20 cellular contexts compared by ENCODE assay signal in genomic region chr6:27255866-27256265, GRCh38. TPM values are rescaled to one million over a fixed set of nuclear protein-coding genes. Genes with fewer than 3 reads are reported as not detected.
DNase-seq lines count a peak whose midpoint lies in the region; ATAC-seq and TF ChIP-seq lines count a peak whose summit lies in the region.
"Had no signal": no experiment of that assay in that cellular context is flagged by ENCODE, and none has a peak within 500 bp of the region (broad histone marks: within the 10 kb centered on the region; RNA-seq: fewer than 3 reads in every experiment).

No MANE protein-coding gene starts in this region.

- H3K79me2 ChIP-seq in OCI-LY7 (ENCODE audit: insufficient read depth, low read depth, low read length): no peaks in the 10 kb centered on the region

- H3K27me3 Mint-ChIP-seq in Calu3 (ENCODE audit: unreplicated experiment) (no peaks in the 10 kb centered on the region), chondrocyte (ENCODE audit: low read depth) (peaks cover 49% of the 10 kb centered on the region), neural crest cell (ENCODE audit: low read depth) (peaks cover 98% of the 10 kb centered on the region)

- intact Hi-C loops in Calu3 (cut with micrococcal nuclease; ENCODE audit: unreplicated experiment): no loop called here
- intact Hi-C loops in OCI-LY7 (cut with micrococcal nuclease; ENCODE audit: unreplicated experiment): no loop called here
- intact Hi-C loops in aorta (cut with DNase I): no loop called here

- TF ChIP-seq CTCF in Calu3 (IDR thresholded peaks at IDR 0.05; ENCODE audit: unreplicated experiment): no peak
- no peak for TF ChIP-seq CTCF in OCI-LY7 (conservative IDR thresholded peaks at IDR 0.05; ENCODE audit: low read length)
- no peak for TF ChIP-seq CTCF in chondrocyte (IDR thresholded peaks at IDR 0.05)
- no peak for TF ChIP-seq CTCF in neural crest cell (conservative IDR thresholded peaks at IDR 0.05)

- H3K4me3 ChIP-seq in OCI-LY7 (ENCODE audit: low read depth, low read length, poor library complexity, severe bottlenecking) (no peak overlapping the region), aorta (ENCODE audit: low read length in 2 of 2) (no peak overlapping the region)
- H3K4me3 ChIP-seq: A549, GM12878, GM23248 had no signal

- H3K27ac ChIP-seq in OCI-LY7 (ENCODE audit: low read depth, low read length, poor library complexity, severe bottlenecking): no peak overlapping the region
- H3K27ac ChIP-seq in aorta (ENCODE audit: low read depth in 1 of 2, low read length in 2 of 2): no peak overlapping the region
- H3K27ac ChIP-seq: A549, GM23248 had no signal

- no peaks in the 10 kb centered on the region for H3K9me3 Mint-ChIP-seq in Calu3 (ENCODE audit: low read depth, unreplicated experiment)
- H3K9me3 Mint-ChIP-seq in chondrocyte (ENCODE audit: low read depth): no peaks in the 10 kb centered on the region
- no peaks in the 10 kb centered on the region for H3K9me3 Mint-ChIP-seq in neural crest cell

- ATAC-seq in aorta (ENCODE audit: low FRiP score): no peak
- ATAC-seq: A549, GM12878 had no signal

- H3K4me1 ChIP-seq in OCI-LY7 (ENCODE audit: insufficient read depth, low read length, poor library complexity, severe bottlenecking): peaks cover 8% of the 10 kb centered on the region
- no peaks in the 10 kb centered on the region for H3K4me1 ChIP-seq in aorta (ENCODE audit: control insufficient read depth in 1 of 2, insufficient read depth in 2 of 2, low read length in 2 of 2)
- H3K4me1 ChIP-seq: A549 had no signal

- WGBS in aorta, 2 donors: 47 to 59% methylated on average over 1 of the region's 1 CpG

- no TSS peak for BruUV-seq in Calu3 (replicated peaks; lab: Mats Ljungman, UMichigan)
- TSS peak; percentile 63 for BruUV-seq in OCI-LY7 (replicated peaks; lab: Mats Ljungman, UMichigan)

- H3K9me2 ChIP-seq in OCI-LY7 (ENCODE audit: insufficient read depth, low read length): no peaks in the 10 kb centered on the region

- CTCF ChIA-PET in Calu3 (lab: Charles Lee) (no interaction called here), OCI-LY7 (lab: Charles Lee; ENCODE audit: unreplicated experiment) (no interaction called here)

- H3K27ac Mint-ChIP-seq in Calu3 (ENCODE audit: unreplicated experiment) (peak overlapping the region; percentile 0), chondrocyte (ENCODE audit: unreplicated experiment) (peak overlapping the region; percentile 6), neural crest cell (ENCODE audit: unreplicated experiment) (no peak overlapping the region)
- H3K27ac Mint-ChIP-seq: CD4-positive, alpha-beta memory T cell had no signal

- H3K36me3 ChIP-seq in OCI-LY7 (ENCODE audit: insufficient read depth, low read length) (no peaks in the 10 kb centered on the region), aorta (ENCODE audit: control insufficient read depth in 1 of 2, insufficient read depth in 2 of 2, low read length in 1 of 2) (no peaks in the 10 kb centered on the region)

- H3K36me3 Mint-ChIP-seq in Calu3 (ENCODE audit: insufficient read depth, unreplicated experiment) (peaks cover 18% of the 10 kb centered on the region), chondrocyte (ENCODE audit: low read depth) (no peaks in the 10 kb centered on the region), neural crest cell (ENCODE audit: low read depth) (no peaks in the 10 kb centered on the region)

- no peaks in the 10 kb centered on the region for H4K20me1 ChIP-seq in OCI-LY7 (ENCODE audit: insufficient read depth, low read length)

- no peak overlapping the region for H2AFZ ChIP-seq in OCI-LY7 (ENCODE audit: low read length)
- H2AFZ ChIP-seq: GM23248 had no signal

- H3K4me1 Mint-ChIP-seq in Calu3 (ENCODE audit: low read depth, unreplicated experiment) (no peaks in the 10 kb centered on the region), chondrocyte (ENCODE audit: low read depth) (peaks cover 12% of the 10 kb centered on the region), neural crest cell (peaks cover 10% of the 10 kb centered on the region)

- no peak for DNase-seq in Calu3
- DNase-seq in OCI-LY7 (ENCODE audit: low spot score): no peak
- DNase-seq in chondrocyte (ENCODE audit: low spot score): no peak
- no peak for DNase-seq in neural crest cell (ENCODE audit: low read depth, low spot score)
- DNase-seq in aorta: no peak
- no peak for DNase-seq in GDM1 (lab: John Stamatoyannopoulos, UW)
- no peak for DNase-seq in NCI-H345 (lab: John Stamatoyannopoulos, UW)
- DNase-seq: 8988T; ACHN; C1 segment of cervical spinal cord; CD4-positive, alpha-beta memory T cell; COR-L47; DMS153; DND-41; GM23248; H7; HCEC 1CT had no signal

- H3K27me3 ChIP-seq in aorta (ENCODE audit: control insufficient read depth in 1 of 2, insufficient read depth in 2 of 2, low read length in 1 of 2): peaks cover 0 to 4% of the 10 kb centered on the region in 2 donors

- H3K4me2 ChIP-seq in OCI-LY7 (ENCODE audit: low read length): no peak overlapping the region
- H3K4me2 ChIP-seq: A549 had no signal

- H3K9me3 ChIP-seq in OCI-LY7 (ENCODE audit: low read length): no peaks in the 10 kb centered on the region
- peaks cover 2% of the 10 kb centered on the region for H3K9me3 ChIP-seq in aorta (ENCODE audit: control insufficient read depth, low read length)
- H3K9me3 ChIP-seq: A549 had no signal

- POLR2A ChIA-PET in OCI-LY7 (lab: Charles Lee): interaction anchor here (0.5 kb wide), 1 partner anchor 285 kb away, joined by 4 read pairs; no protein-coding TSS in a partner anchor

- H3K4me3 Mint-ChIP-seq in Calu3 (ENCODE audit: low read depth, unreplicated experiment) (no peak overlapping the region), chondrocyte (ENCODE audit: unreplicated experiment) (no peak overlapping the region), neural crest cell (peak overlapping the region; percentile 16)
- H3K4me3 Mint-ChIP-seq: CD4-positive, alpha-beta memory T cell had no signal

RNA-seq across cellular contexts. Expression of gene PRSS16, which starts 8.4 kb away (rescaled TPM):
- total RNA-seq in Calu3 (2022): 29.4 and 31.3 TPM in 2 replicates
- 4.6 and 6.9 TPM in 2 replicates for total RNA-seq in OCI-LY7 (2014; rRNA removed; shearing (Covaris generic))
- 12.0 and 13.3 TPM in 2 replicates for total RNA-seq in OCI-LY7 (2022)
- 1.1 to 1.8 TPM (median 1.7 TPM) in 3 replicates for total RNA-seq in chondrocyte
- total RNA-seq in neural crest cell: 0.57 and 0.63 TPM in 2 replicates
- total RNA-seq in aorta: under 1 TPM in 1 of 2 donors, not detected in 1; 0.75 TPM
- 1 to 10 TPM in 1 of 2 donors, not detected in 1; 1.1 TPM for polyA plus RNA-seq in aorta
- polyA plus RNA-seq: GM23248 had no signal

RNA-seq across cellular contexts. Expression of gene POM121L2, which starts 56.2 kb away (rescaled TPM):
- total RNA-seq in Calu3 (2022) (not detected in 2 replicates), OCI-LY7 (2022) (not detected in 2 replicates), chondrocyte (not detected in 3 replicates), neural crest cell (not detected in 2 replicates), aorta (not detected)
- total RNA-seq in OCI-LY7 (2014; rRNA removed; shearing (Covaris generic)): not detected in 2 replicates
- polyA plus RNA-seq in aorta: not detected
- total RNA-seq: CD4-positive, alpha-beta memory T cell; GM12878; GM23248 had no signal
- polyA plus RNA-seq: BJ; CD4-positive, alpha-beta memory T cell; GM23248 had no signal
